ENCODE assay signal across 20 cellular contexts in genomic region chr6:40338306-40338705, GRCh38.
"Had no signal": no experiment of that assay in that cellular context is flagged by ENCODE, and none has a peak within 500 bp of the region (broad histone marks: within the 10 kb centered on the region; RNA-seq: fewer than 3 reads in every experiment).

No MANE protein-coding gene starts in this region.

- H3K9me3 ChIP-seq: lower lobe of right lung, neutrophil, right lobe of liver, stomach, thyroid gland, vagina had no signal

- ATAC-seq: effector memory CD8-positive, alpha-beta T cell; left ventricle myocardium superior; lower lobe of right lung; naive thymus-derived CD8-positive, alpha-beta T cell; right lobe of liver had no signal

- H3K36me3 Mint-ChIP-seq: naive thymus-derived CD8-positive, alpha-beta T cell had no signal

- H3K27ac ChIP-seq: lower lobe of right lung, neutrophil, parathyroid adenoma, right lobe of liver, stomach, thyroid gland, vagina had no signal

- H3K27ac Mint-ChIP-seq: effector memory CD8-positive, alpha-beta T cell; nephron progenitor cell; progenitor cell of endocrine pancreas had no signal

- DNase-seq: cortex of kidney; effector memory CD8-positive, alpha-beta T cell; left ventricle myocardium superior; lower lobe of right lung; naive thymus-derived CD8-positive, alpha-beta T cell; nephron progenitor cell; right lobe of liver; stimulated activated CD4-positive, alpha-beta T cell treated with anti-CD3 and anti-CD28 coated beads, Interleukin-12 subunit alpha, Interleukin-12 subunit beta, amount 100 ng/mL, for 4 hours; stimulated activated CD4-positive, alpha-beta T cell treated with anti-CD3 and anti-CD28 coated beads, Interleukin-1b, Interleukin-23, amount 100 ng/mL, for 48 hours; stimulated activated CD4-positive, alpha-beta T cell treated with anti-CD3 and anti-CD28 coated beads, Interleukin-4, amount 100 ng/mL, for 1 hour; stimulated activated CD8-positive, alpha-beta memory T cell treated with anti-CD3 and anti-CD28 coated beads, Interleukin-4, amount 100 ng/mL, for 48 hours; stimulated activated naive CD4-positive, alpha-beta T cell treated with Interleukin-2 at 50 U/mL for 16 hours; stomach; thyroid gland; trophoblast cell had no signal

- H3K9me3 Mint-ChIP-seq: effector memory CD8-positive, alpha-beta T cell; naive thymus-derived CD8-positive, alpha-beta T cell; nephron progenitor cell had no signal

- H3K4me3 Mint-ChIP-seq: effector memory CD8-positive, alpha-beta T cell; naive thymus-derived CD8-positive, alpha-beta T cell; nephron progenitor cell had no signal

- H3K4me1 ChIP-seq: lower lobe of right lung, parathyroid adenoma, right lobe of liver, stomach, thyroid gland, vagina had no signal

- H3K4me3 ChIP-seq: lower lobe of right lung, right lobe of liver, smooth muscle cell, stomach, thyroid gland, vagina had no signal

- H2AFZ ChIP-seq: parathyroid adenoma had no signal

- H3K36me3 ChIP-seq: lower lobe of right lung, neutrophil, right lobe of liver, stomach, thyroid gland, vagina had no signal

- H3K79me2 ChIP-seq: parathyroid adenoma had no signal

- H3K27me3 ChIP-seq: right lobe of liver, thyroid gland, vagina had no signal

- H3K4me2 ChIP-seq: smooth muscle cell had no signal
